Comparison of ENCODE assay signal across 1 cellular context in the genomic region with DNA sequence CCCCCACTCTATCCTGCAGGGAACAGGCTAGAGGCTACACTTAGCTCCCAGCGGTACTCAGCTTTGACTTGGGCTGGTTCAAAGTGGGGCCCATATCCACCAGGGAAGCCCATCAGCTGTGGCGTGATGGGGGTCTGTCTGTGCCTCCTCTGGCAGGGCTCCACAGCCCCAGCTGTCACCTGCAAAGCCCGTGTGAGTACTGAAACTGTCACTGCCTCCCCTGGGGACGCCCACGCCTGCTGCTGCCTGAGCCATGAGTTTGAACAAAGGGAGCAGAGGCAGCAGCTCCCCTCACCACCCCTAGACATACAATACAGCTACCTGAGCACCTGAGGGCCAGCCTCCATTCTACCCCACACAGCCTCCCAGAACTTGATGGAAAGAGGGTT.
TF ChIP-seq lines count a peak whose summit lies in the region.

No MANE protein-coding gene starts in this region.

TF ChIP-seq in GM12878, 131 proteins besides CTCF, POLR2A, EP300 and RAD21 (continued from another document and continues in another):
- TF ChIP-seq, protein P1, sequence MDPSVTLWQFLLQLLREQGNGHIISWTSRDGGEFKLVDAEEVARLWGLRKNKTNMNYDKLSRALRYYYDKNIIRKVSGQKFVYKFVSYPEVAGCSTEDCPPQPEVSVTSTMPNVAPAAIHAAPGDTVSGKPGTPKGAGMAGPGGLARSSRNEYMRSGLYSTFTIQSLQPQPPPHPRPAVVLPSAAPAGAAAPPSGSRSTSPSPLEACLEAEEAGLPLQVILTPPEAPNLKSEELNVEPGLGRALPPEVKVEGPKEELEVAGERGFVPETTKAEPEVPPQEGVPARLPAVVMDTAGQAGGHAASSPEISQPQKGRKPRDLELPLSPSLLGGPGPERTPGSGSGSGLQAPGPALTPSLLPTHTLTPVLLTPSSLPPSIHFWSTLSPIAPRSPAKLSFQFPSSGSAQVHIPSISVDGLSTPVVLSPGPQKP (IDR thresholded peaks at IDR 0.05; ENCODE audit: low read depth, low read length) = no peak
- no peak for TF ChIP-seq WRNIP1 (IDR thresholded peaks at IDR 0.05; ENCODE audit: borderline replicate concordance, low read depth, low read length)
- TF ChIP-seq EZH2 (IDR thresholded peaks at IDR 0.05; ENCODE audit: borderline replicate concordance, control insufficient read depth, low read depth, low read length) = no peak
- no peak for TF ChIP-seq YBX1 (IDR thresholded peaks at IDR 0.05)
- no peak for TF ChIP-seq MEF2A (IDR thresholded peaks at IDR 0.05; ENCODE audit: insufficient read depth, low read depth, low read length)
- TF ChIP-seq MYC (IDR thresholded peaks at IDR 0.05; ENCODE audit: insufficient read depth, insufficient read length, insufficient replicate concordance, low read length, severe bottlenecking) = no peak
- TF ChIP-seq HDGF (IDR thresholded peaks at IDR 0.05) = no peak
- no peak for TF ChIP-seq CEBPZ (IDR thresholded peaks at IDR 0.05; ENCODE audit: low read depth, low read length)
- TF ChIP-seq ZNF274 (IDR thresholded peaks at IDR 0.05; ENCODE audit: insufficient read depth, insufficient read length) = no peak
- TF ChIP-seq MTA3 (IDR thresholded peaks at IDR 0.05; ENCODE audit: borderline replicate concordance, low read length) = peak; percentile 53; the same call in 1 of the 2 replicates
- TF ChIP-seq ATF3 (IDR thresholded peaks at IDR 0.05; ENCODE audit: borderline replicate concordance, extremely low read depth, low read depth, low read length) = no peak
- no peak for TF ChIP-seq CHD1 (IDR thresholded peaks at IDR 0.05; ENCODE audit: low read depth, low read length)
- no peak for TF ChIP-seq SREBF1 (IDR thresholded peaks at IDR 0.05; ENCODE audit: low read length)
- no peak for TF ChIP-seq ESRRA (IDR thresholded peaks at IDR 0.05; ENCODE audit: low read length)
- no peak for TF ChIP-seq ZBTB4 (CRISPR knock-in tag; IDR thresholded peaks at IDR 0.05)
- no peak for TF ChIP-seq SIX5 (IDR thresholded peaks at IDR 0.05; ENCODE audit: low read depth, low read length, severe bottlenecking)
- TF ChIP-seq FOXK2 (IDR thresholded peaks at IDR 0.05) = no peak
- TF ChIP-seq DPF2 (IDR thresholded peaks at IDR 0.05) = peak; percentile 64
- no peak; the same call in 1 of the 2 replicates for TF ChIP-seq SMARCA5 (IDR thresholded peaks at IDR 0.05)
- peak; percentile 99 for TF ChIP-seq TCF12 (IDR thresholded peaks at IDR 0.05; ENCODE audit: low read depth, low read length)
- TF ChIP-seq SP1 (IDR thresholded peaks at IDR 0.05; ENCODE audit: low read depth, low read length) = peak; percentile 45
- TF ChIP-seq, protein P2, sequence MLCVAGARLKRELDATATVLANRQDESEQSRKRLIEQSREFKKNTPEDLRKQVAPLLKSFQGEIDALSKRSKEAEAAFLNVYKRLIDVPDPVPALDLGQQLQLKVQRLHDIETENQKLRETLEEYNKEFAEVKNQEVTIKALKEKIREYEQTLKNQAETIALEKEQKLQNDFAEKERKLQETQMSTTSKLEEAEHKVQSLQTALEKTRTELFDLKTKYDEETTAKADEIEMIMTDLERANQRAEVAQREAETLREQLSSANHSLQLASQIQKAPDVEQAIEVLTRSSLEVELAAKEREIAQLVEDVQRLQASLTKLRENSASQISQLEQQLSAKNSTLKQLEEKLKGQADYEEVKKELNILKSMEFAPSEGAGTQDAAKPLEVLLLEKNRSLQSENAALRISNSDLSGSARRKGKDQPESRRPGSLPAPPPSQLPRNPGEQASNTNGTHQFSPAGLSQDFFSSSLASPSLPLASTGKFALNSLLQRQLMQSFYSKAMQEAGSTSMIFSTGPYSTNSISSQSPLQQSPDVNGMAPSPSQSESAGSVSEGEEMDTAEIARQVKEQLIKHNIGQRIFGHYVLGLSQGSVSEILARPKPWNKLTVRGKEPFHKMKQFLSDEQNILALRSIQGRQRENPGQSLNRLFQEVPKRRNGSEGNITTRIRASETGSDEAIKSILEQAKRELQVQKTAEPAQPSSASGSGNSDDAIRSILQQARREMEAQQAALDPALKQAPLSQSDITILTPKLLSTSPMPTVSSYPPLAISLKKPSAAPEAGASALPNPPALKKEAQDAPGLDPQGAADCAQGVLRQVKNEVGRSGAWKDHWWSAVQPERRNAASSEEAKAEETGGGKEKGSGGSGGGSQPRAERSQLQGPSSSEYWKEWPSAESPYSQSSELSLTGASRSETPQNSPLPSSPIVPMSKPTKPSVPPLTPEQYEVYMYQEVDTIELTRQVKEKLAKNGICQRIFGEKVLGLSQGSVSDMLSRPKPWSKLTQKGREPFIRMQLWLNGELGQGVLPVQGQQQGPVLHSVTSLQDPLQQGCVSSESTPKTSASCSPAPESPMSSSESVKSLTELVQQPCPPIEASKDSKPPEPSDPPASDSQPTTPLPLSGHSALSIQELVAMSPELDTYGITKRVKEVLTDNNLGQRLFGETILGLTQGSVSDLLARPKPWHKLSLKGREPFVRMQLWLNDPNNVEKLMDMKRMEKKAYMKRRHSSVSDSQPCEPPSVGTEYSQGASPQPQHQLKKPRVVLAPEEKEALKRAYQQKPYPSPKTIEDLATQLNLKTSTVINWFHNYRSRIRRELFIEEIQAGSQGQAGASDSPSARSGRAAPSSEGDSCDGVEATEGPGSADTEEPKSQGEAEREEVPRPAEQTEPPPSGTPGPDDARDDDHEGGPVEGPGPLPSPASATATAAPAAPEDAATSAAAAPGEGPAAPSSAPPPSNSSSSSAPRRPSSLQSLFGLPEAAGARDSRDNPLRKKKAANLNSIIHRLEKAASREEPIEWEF (IDR thresholded peaks at IDR 0.05; ENCODE audit: insufficient replicate concordance, low read depth, low read length) = no peak
- TF ChIP-seq CHD2 (IDR thresholded peaks at IDR 0.05; ENCODE audit: borderline replicate concordance, low read depth, low read length) = 0 out of 2 replicates have a peak, but pooled peaks have one; percentile 16
- no peak for TF ChIP-seq ZBTB40 (IDR thresholded peaks at IDR 0.05; ENCODE audit: borderline replicate concordance)
- no peak for TF ChIP-seq BMI1 (IDR thresholded peaks at IDR 0.05; ENCODE audit: borderline replicate concordance)
- TF ChIP-seq FOXM1 (IDR thresholded peaks at IDR 0.05; ENCODE audit: low read depth, low read length) = no peak
- no peak for TF ChIP-seq ZNF622 (IDR thresholded peaks at IDR 0.05)
- TF ChIP-seq REST (IDR thresholded peaks at IDR 0.05; ENCODE audit: low read depth, low read length) = no peak
- TF ChIP-seq, protein P3, sequence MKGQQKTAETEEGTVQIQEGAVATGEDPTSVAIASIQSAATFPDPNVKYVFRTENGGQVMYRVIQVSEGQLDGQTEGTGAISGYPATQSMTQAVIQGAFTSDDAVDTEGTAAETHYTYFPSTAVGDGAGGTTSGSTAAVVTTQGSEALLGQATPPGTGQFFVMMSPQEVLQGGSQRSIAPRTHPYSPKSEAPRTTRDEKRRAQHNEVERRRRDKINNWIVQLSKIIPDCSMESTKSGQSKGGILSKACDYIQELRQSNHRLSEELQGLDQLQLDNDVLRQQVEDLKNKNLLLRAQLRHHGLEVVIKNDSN (IDR thresholded peaks at IDR 0.05; ENCODE audit: borderline replicate concordance, extremely low read length, insufficient read depth, low read depth, low read length) = no peak
